Comparison of ENCODE assay signal across 16 cellular contexts in genomic region chr12:46361667-46362034, GRCh38. TPM values are rescaled to one million over a fixed set of nuclear protein-coding genes. Genes with fewer than 3 reads are reported as not detected.
DNase-seq lines count a peak whose midpoint lies in the region; ATAC-seq and TF ChIP-seq lines count a peak whose summit lies in the region.
"Had no signal": no experiment of that assay in that cellular context is flagged by ENCODE, and none has a peak within 500 bp of the region (broad histone marks: within the 10 kb centered on the region; RNA-seq: fewer than 3 reads in every experiment).

No MANE protein-coding gene starts in this region.

- peaks cover 16% of the 10 kb centered on the region for H3K79me2 ChIP-seq in OCI-LY3 (ENCODE audit: low read length)
- peaks cover 15% of the 10 kb centered on the region for H3K79me2 ChIP-seq in osteoblast (ENCODE audit: insufficient read depth, low read length)
- H3K79me2 ChIP-seq: parathyroid adenoma had no signal

- H3K27me3 ChIP-seq in OCI-LY3 (ENCODE audit: low read depth, low read length) (no peaks in the 10 kb centered on the region), osteoblast (ENCODE audit: insufficient read depth, low read length) (no peaks in the 10 kb centered on the region)
- H3K27me3 ChIP-seq: cardiac muscle cell, upper lobe of left lung had no signal

- peaks cover 64% of the 10 kb centered on the region for H3K36me3 Mint-ChIP-seq in T-helper 1 cell treated with Interleukin-12 subunit alpha and Interleukin-12 subunit beta and Interleukin-4 antibody, amounts not matched to agents 30 μg/mL and 1 μg/mL, for 36 hours (ENCODE audit: low read depth)
- H3K36me3 Mint-ChIP-seq in chondrocyte (ENCODE audit: low read depth) = peaks cover 65% of the 10 kb centered on the region

- peak overlapping the region; percentile 47 for H3K27ac Mint-ChIP-seq in T-helper 1 cell treated with Interleukin-12 subunit alpha and Interleukin-12 subunit beta and Interleukin-4 antibody, amounts not matched to agents 30 μg/mL and 1 μg/mL, for 36 hours
- H3K27ac Mint-ChIP-seq in chondrocyte (ENCODE audit: unreplicated experiment) = peak overlapping the region; percentile 83

- H3K27ac ChIP-seq in OCI-LY3 (ENCODE audit: low read length) (peak overlapping the region; percentile 17), osteoblast (ENCODE audit: low read depth, low read length) (peak overlapping the region; percentile 57)
- H3K27ac ChIP-seq: cardiac muscle cell, parathyroid adenoma, upper lobe of left lung had no signal

- H4K20me1 ChIP-seq in OCI-LY3 (ENCODE audit: insufficient read depth, low read length) (peaks cover 94% of the 10 kb centered on the region), osteoblast (ENCODE audit: insufficient read depth, low read length) (peaks cover 85% of the 10 kb centered on the region)

- H3K9me3 ChIP-seq in OCI-LY3 (ENCODE audit: insufficient read depth, low read length) = no peaks in the 10 kb centered on the region
- H3K9me3 ChIP-seq in osteoblast (ENCODE audit: low read depth, low read length) = no peaks in the 10 kb centered on the region
- H3K9me3 ChIP-seq: upper lobe of left lung had no signal

- no peak overlapping the region for H3K4me3 ChIP-seq in OCI-LY3 (ENCODE audit: low read length)
- H3K4me3 ChIP-seq in osteoblast (ENCODE audit: insufficient read depth, low read length) = no peak overlapping the region
- no peak overlapping the region for H3K4me3 ChIP-seq in lower leg skin (ENCODE audit: low read depth, poor library complexity, severe bottlenecking)
- H3K4me3 ChIP-seq: cardiac muscle cell, upper lobe of left lung had no signal

- DNase-seq in T-helper 1 cell (no peak), chondrocyte (ENCODE audit: low spot score) (no peak), osteoblast (ENCODE audit: insufficient read length, low spot score, missing footprints) (no peak), lower leg skin (ENCODE audit: low spot score in 2 of 2) (no peak)
- no peak for DNase-seq in stimulated activated CD4-positive, alpha-beta T cell treated with anti-CD3 and anti-CD28 coated beads, Interleukin-4, amount 100 ng/mL, for 4 hours
- DNase-seq: activated CD4-positive, CD25-positive, alpha-beta regulatory T cell; activated effector memory CD4-positive, alpha-beta T cell treated with Interleukin-2 at 50 U/mL for 16 hours; NCI-H2081; SIG-M5; upper lobe of left lung had no signal

- intact Hi-C loops in lower leg skin (cut with DNase I; ENCODE audit: low total_unique reads) = loop anchor here (5.0 to 10.0 kb wide), 2 partner anchors 207 to 571 kb away; no protein-coding TSS in a partner anchor

- H3K36me3 ChIP-seq in OCI-LY3 (replicated peaks; ENCODE audit: low read depth, low read length) (peaks cover 88% of the 10 kb centered on the region), osteoblast (ENCODE audit: insufficient read depth, low read length) (peaks cover 82% of the 10 kb centered on the region)

- no peaks in the 10 kb centered on the region for H3K27me3 Mint-ChIP-seq in T-helper 1 cell treated with Interleukin-12 subunit alpha and Interleukin-12 subunit beta and Interleukin-4 antibody, amounts not matched to agents 30 μg/mL and 1 μg/mL, for 36 hours (ENCODE audit: low read depth)
- H3K27me3 Mint-ChIP-seq in chondrocyte (ENCODE audit: low read depth) = no peaks in the 10 kb centered on the region

- no peak for TF ChIP-seq POLR2A in lower leg skin (IDR thresholded peaks at IDR 0.05)

- H3K4me1 ChIP-seq in OCI-LY3 (ENCODE audit: low read length) (peaks cover 58% of the 10 kb centered on the region), osteoblast (ENCODE audit: insufficient read depth, low read length) (peaks cover 26% of the 10 kb centered on the region)

- H3K4me2 ChIP-seq in OCI-LY3 (ENCODE audit: low read length) = peak overlapping the region; percentile 27; the same call in 1 of the 2 replicates
- H3K4me2 ChIP-seq in osteoblast (ENCODE audit: insufficient read depth, low read length) = no peak overlapping the region

- no peaks in the 10 kb centered on the region for H3K9me3 Mint-ChIP-seq in T-helper 1 cell treated with Interleukin-12 subunit alpha and Interleukin-12 subunit beta and Interleukin-4 antibody, amounts not matched to agents 30 μg/mL and 1 μg/mL, for 36 hours
- H3K9me3 Mint-ChIP-seq in chondrocyte (ENCODE audit: low read depth) = no peaks in the 10 kb centered on the region

- H2AFZ ChIP-seq in OCI-LY3 (ENCODE audit: low read depth, low read length) (no peak overlapping the region), osteoblast (ENCODE audit: low read length) (no peak overlapping the region)
- H2AFZ ChIP-seq: parathyroid adenoma had no signal

- no peak overlapping the region for H3K4me3 Mint-ChIP-seq in T-helper 1 cell treated with Interleukin-12 subunit alpha and Interleukin-12 subunit beta and Interleukin-4 antibody, amounts not matched to agents 30 μg/mL and 1 μg/mL, for 36 hours
- no peak overlapping the region for H3K4me3 Mint-ChIP-seq in chondrocyte (ENCODE audit: unreplicated experiment)

- peaks cover 44% of the 10 kb centered on the region for H3K4me1 Mint-ChIP-seq in T-helper 1 cell treated with Interleukin-12 subunit alpha and Interleukin-12 subunit beta and Interleukin-4 antibody, amounts not matched to agents 30 μg/mL and 1 μg/mL, for 36 hours (ENCODE audit: low read depth)
- H3K4me1 Mint-ChIP-seq in chondrocyte (ENCODE audit: low read depth) = peaks cover 74% of the 10 kb centered on the region

- no peak overlapping the region for H3K9ac ChIP-seq in OCI-LY3 (ENCODE audit: low read length)
- H3K9ac ChIP-seq: parathyroid adenoma had no signal

- no peak for ATAC-seq in GM18511 (IDR thresholded peaks at IDR 0.05; ENCODE audit: unreplicated experiment)
- ATAC-seq: esophagus mucosa had no signal

- TF ChIP-seq CTCF in OCI-LY3 (IDR thresholded peaks at IDR 0.05; ENCODE audit: low read depth, low read length) (no peak), chondrocyte (IDR thresholded peaks at IDR 0.05) (no peak), osteoblast (IDR thresholded peaks at IDR 0.05; ENCODE audit: extremely low read depth, low read depth, low read length) (no peak), lower leg skin (IDR thresholded peaks at IDR 0.05) (no peak)

- WGBS in lower leg skin, 2 donors = 85 to 92% methylated on average over 2 of the region's 2 CpGs

RNA-seq across cellular contexts. Expression of gene SLC38A2, which starts 10.9 kb away (rescaled TPM):
- 580 to 614 TPM (median 596 TPM) in 3 replicates for total RNA-seq in chondrocyte
- total RNA-seq in osteoblast = 919 and 1,020 TPM in 2 replicates
- total RNA-seq in lower leg skin = 1,000 to 10,000 TPM in 1 of 4 donors, 100 to 1,000 TPM in 3; 487 to 1,086 (median 587) TPM
